Comparison of ENCODE assay signal across 2 cellular contexts in genomic region chr6:71649893-71650292, GRCh38.
TF ChIP-seq lines count a peak whose summit lies in the region.

No MANE protein-coding gene starts in this region.

TF ChIP-seq in GM23338, 12 proteins besides CTCF, POLR2A, EP300 and RAD21 (continued from another document):
- TF ChIP-seq, protein P1, sequence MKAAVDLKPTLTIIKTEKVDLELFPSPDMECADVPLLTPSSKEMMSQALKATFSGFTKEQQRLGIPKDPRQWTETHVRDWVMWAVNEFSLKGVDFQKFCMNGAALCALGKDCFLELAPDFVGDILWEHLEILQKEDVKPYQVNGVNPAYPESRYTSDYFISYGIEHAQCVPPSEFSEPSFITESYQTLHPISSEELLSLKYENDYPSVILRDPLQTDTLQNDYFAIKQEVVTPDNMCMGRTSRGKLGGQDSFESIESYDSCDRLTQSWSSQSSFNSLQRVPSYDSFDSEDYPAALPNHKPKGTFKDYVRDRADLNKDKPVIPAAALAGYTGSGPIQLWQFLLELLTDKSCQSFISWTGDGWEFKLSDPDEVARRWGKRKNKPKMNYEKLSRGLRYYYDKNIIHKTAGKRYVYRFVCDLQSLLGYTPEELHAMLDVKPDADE (IDR thresholded peaks at IDR 0.05), result no peak
- TF ChIP-seq EZH2 (IDR thresholded peaks at IDR 0.05; ENCODE audit: low read depth, unreplicated experiment) (no peak), NANOG (IDR thresholded peaks at IDR 0.05; ENCODE audit: borderline replicate concordance) (no peak), ZNF462 (CRISPR knock-in tag; IDR thresholded peaks at IDR 0.05) (no peak), POLR2AphosphoS5 (IDR thresholded peaks at IDR 0.05; ENCODE audit: low read depth) (no peak)
- TF ChIP-seq, protein P2, sequence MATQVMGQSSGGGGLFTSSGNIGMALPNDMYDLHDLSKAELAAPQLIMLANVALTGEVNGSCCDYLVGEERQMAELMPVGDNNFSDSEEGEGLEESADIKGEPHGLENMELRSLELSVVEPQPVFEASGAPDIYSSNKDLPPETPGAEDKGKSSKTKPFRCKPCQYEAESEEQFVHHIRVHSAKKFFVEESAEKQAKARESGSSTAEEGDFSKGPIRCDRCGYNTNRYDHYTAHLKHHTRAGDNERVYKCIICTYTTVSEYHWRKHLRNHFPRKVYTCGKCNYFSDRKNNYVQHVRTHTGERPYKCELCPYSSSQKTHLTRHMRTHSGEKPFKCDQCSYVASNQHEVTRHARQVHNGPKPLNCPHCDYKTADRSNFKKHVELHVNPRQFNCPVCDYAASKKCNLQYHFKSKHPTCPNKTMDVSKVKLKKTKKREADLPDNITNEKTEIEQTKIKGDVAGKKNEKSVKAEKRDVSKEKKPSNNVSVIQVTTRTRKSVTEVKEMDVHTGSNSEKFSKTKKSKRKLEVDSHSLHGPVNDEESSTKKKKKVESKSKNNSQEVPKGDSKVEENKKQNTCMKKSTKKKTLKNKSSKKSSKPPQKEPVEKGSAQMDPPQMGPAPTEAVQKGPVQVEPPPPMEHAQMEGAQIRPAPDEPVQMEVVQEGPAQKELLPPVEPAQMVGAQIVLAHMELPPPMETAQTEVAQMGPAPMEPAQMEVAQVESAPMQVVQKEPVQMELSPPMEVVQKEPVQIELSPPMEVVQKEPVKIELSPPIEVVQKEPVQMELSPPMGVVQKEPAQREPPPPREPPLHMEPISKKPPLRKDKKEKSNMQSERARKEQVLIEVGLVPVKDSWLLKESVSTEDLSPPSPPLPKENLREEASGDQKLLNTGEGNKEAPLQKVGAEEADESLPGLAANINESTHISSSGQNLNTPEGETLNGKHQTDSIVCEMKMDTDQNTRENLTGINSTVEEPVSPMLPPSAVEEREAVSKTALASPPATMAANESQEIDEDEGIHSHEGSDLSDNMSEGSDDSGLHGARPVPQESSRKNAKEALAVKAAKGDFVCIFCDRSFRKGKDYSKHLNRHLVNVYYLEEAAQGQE (IDR thresholded peaks at IDR 0.05; ENCODE audit: unreplicated experiment), result no peak

TF ChIP-seq in WTC11, 78 proteins besides CTCF, POLR2A, EP300 and RAD21 (continued from another document):
- TF ChIP-seq ATF6 (CRISPR knock-in tag; IDR thresholded peaks at IDR 0.05), result no peak
- TF ChIP-seq GTF2I (CRISPR knock-in tag; conservative IDR thresholded peaks at IDR 0.05), result no peak
- TF ChIP-seq, protein P3, sequence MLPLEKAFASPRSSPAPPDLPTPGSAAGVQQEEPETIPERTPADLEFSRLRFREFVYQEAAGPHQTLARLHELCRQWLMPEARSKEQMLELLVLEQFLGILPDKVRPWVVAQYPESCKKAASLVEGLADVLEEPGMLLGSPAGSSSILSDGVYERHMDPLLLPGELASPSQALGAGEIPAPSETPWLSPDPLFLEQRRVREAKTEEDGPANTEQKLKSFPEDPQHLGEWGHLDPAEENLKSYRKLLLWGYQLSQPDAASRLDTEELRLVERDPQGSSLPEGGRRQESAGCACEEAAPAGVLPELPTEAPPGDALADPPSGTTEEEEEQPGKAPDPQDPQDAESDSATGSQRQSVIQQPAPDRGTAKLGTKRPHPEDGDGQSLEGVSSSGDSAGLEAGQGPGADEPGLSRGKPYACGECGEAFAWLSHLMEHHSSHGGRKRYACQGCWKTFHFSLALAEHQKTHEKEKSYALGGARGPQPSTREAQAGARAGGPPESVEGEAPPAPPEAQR (CRISPR knock-in tag; IDR thresholded peaks at IDR 0.05), result no peak
- no peak for TF ChIP-seq ERG (CRISPR knock-in tag; IDR thresholded peaks at IDR 0.05)
- TF ChIP-seq, protein P4, sequence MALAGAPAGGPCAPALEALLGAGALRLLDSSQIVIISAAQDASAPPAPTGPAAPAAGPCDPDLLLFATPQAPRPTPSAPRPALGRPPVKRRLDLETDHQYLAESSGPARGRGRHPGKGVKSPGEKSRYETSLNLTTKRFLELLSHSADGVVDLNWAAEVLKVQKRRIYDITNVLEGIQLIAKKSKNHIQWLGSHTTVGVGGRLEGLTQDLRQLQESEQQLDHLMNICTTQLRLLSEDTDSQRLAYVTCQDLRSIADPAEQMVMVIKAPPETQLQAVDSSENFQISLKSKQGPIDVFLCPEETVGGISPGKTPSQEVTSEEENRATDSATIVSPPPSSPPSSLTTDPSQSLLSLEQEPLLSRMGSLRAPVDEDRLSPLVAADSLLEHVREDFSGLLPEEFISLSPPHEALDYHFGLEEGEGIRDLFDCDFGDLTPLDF (CRISPR knock-in tag; IDR thresholded peaks at IDR 0.05), result no peak
